ENCODE assay signal across 8 cellular contexts in the genomic region with DNA sequence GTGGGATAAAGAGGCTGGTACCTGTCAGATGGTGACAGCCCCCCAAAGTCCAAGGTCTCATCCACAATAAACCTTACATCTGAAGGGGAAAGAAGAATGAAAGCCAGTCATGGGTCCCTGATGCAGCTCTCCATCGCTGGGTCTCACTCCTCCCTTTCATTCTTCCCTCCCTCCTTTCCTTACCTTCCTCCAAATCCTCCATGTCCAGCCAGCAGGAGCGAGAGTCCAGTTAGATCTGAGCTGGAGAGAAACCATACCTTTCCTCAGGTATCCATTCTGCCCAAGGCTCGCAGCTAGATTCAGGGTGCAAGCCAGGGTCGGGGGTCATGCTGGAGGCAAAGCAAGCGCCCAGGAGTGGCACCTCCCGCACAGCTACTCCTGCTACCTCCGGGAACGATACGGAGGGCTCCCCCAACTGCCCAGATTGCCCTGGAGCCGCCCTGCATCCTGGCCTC. TPM values are rescaled to one million over a fixed set of nuclear protein-coding genes. Genes with fewer than 3 reads are reported as not detected.
DNase-seq lines count a peak whose midpoint lies in the region; ATAC-seq and TF ChIP-seq lines count a peak whose summit lies in the region.

No MANE protein-coding gene starts in this region.

- H3K27me3 ChIP-seq in heart right ventricle (no peaks in the 10 kb centered on the region), mesendoderm (ENCODE audit: insufficient read depth, low read length, poor library complexity) (no peaks in the 10 kb centered on the region), aorta (ENCODE audit: control insufficient read depth in 1 of 2, insufficient read depth in 2 of 2, low read length in 1 of 2) (no peaks in the 10 kb centered on the region)

- peak overlapping the region; percentile 4 for H3K18ac ChIP-seq in mesendoderm (ENCODE audit: low read length)

- H3K9ac ChIP-seq in mesendoderm (ENCODE audit: low read length): peak overlapping the region; percentile 95

- H3K36me3 ChIP-seq in heart right ventricle: no peaks in the 10 kb centered on the region
- H3K36me3 ChIP-seq in mesendoderm (ENCODE audit: control insufficient read depth, insufficient read depth, low read length): peaks cover 6% of the 10 kb centered on the region
- no peaks in the 10 kb centered on the region for H3K36me3 ChIP-seq in aorta (ENCODE audit: control insufficient read depth in 1 of 2, insufficient read depth in 2 of 2, low read length in 1 of 2)

- H3K4ac ChIP-seq in mesendoderm (ENCODE audit: low read depth, low read length): peak overlapping the region; percentile 45

- ATAC-seq in heart right ventricle (no peak), Right ventricle myocardium superior (ENCODE audit: poor library complexity) (no peak), aorta (ENCODE audit: low FRiP score) (no peak), HG03565 (IDR thresholded peaks at IDR 0.05; ENCODE audit: unreplicated experiment) (no peak)

- peak overlapping the region; percentile 46 to 83 (median 72) for H3K4me3 ChIP-seq in heart right ventricle
- H3K4me3 ChIP-seq in mesendoderm (ENCODE audit: low read length): peak overlapping the region; percentile 93
- peak overlapping the region; percentile 12 to 14 for H3K4me3 ChIP-seq in aorta (ENCODE audit: low read length in 2 of 2)

- H3K27me3 Mint-ChIP-seq in brain: peaks cover 3% of the 10 kb centered on the region

- 12 to 17% methylated on average over 10 of the region's 10 CpGs for WGBS in heart right ventricle, 2 donors
- WGBS in mesendoderm (ENCODE audit: extremely low coverage, insufficient coverage, low lambda C conversion rate): no CpG with 5 or more reads among the region's 10 CpGs
- 1 to 3% methylated on average over 10 of the region's 10 CpGs for WGBS in aorta, 2 donors

- DNase-seq in heart right ventricle (no peak), Right ventricle myocardium superior (no peak), mesendoderm (no peak), aorta (peak in 1 of 2 donors; percentile 73), NCI-H2029 (lab: John Stamatoyannopoulos, UW) (no peak)
- DNase-seq in stimulated activated CD4-positive, alpha-beta T cell treated with anti-CD3 and anti-CD28 coated beads, Interleukin-15, amount 100 ng/mL, for 24 hours: no peak

- H3K36me3 Mint-ChIP-seq in brain: peaks cover 5% of the 10 kb centered on the region

- H3K4me1 Mint-ChIP-seq in brain: peaks cover 73% of the 10 kb centered on the region

- H3K9me3 Mint-ChIP-seq in brain: no peaks in the 10 kb centered on the region

- H3K9me3 ChIP-seq in heart right ventricle (no peaks in the 10 kb centered on the region), aorta (ENCODE audit: control insufficient read depth, low read length) (no peaks in the 10 kb centered on the region)

- TF ChIP-seq CTCF in heart right ventricle (IDR thresholded peaks at IDR 0.05) (no peak), brain (conservative IDR thresholded peaks at IDR 0.05) (no peak)

- H3K4me3 Mint-ChIP-seq in brain: peak overlapping the region; percentile 96 to 100 (median 99)

- H4K5ac ChIP-seq in mesendoderm (ENCODE audit: low read length): no peak overlapping the region

- no peak overlapping the region for H4K8ac ChIP-seq in mesendoderm (ENCODE audit: low read depth, low read length)

- H3K23ac ChIP-seq in mesendoderm (ENCODE audit: low read length): peak overlapping the region; percentile 99

- H3K27ac ChIP-seq in heart right ventricle: peak overlapping the region in 9 of 10 donors; percentile 72 to 92 (median 85)
- H3K27ac ChIP-seq in mesendoderm (ENCODE audit: low read depth, low read length): peak overlapping the region; percentile 54
- H3K27ac ChIP-seq in aorta (ENCODE audit: low read depth in 1 of 2, low read length in 2 of 2): peak overlapping the region in 1 of 2 donors; percentile 38

- H2AK5ac ChIP-seq in mesendoderm (ENCODE audit: low read length): peak overlapping the region; percentile 92

- peaks cover 6 to 34% (median 10%) of the 10 kb centered on the region in 9 donors for H3K4me1 ChIP-seq in heart right ventricle
- H3K4me1 ChIP-seq in mesendoderm (ENCODE audit: control insufficient read depth, low read depth, low read length): peaks cover 5% of the 10 kb centered on the region
- H3K4me1 ChIP-seq in aorta (ENCODE audit: control insufficient read depth in 1 of 2, insufficient read depth in 2 of 2, low read length in 2 of 2): no peaks in the 10 kb centered on the region

- peak overlapping the region; percentile 89 to 99 (median 96) for H3K27ac Mint-ChIP-seq in brain

- H2BK15ac ChIP-seq in mesendoderm (replicated peaks; ENCODE audit: low read depth): no peak overlapping the region

- intact Hi-C loops in heart right ventricle (cut with DNase I) (loop anchor here in 5 of 10 donors (2.0 to 5.0 kb wide), 3 partner anchors 24 to 250 kb away; partner anchors contain the start of gene MYBPHL (in 1 of the 5)), Right ventricle myocardium superior (cut with DNase I) (no loop called here), aorta (cut with DNase I) (loop anchor here (2.0 to 10.0 kb wide), 2 partner anchors 62 to 116 kb away; no protein-coding TSS in a partner anchor)

- H3K4me2 ChIP-seq in mesendoderm (ENCODE audit: low read length): peak overlapping the region; percentile 56

- peak overlapping the region; percentile 91 for H2BK5ac ChIP-seq in mesendoderm (ENCODE audit: low read length)

- no peak overlapping the region for H2BK120ac ChIP-seq in mesendoderm (ENCODE audit: low read depth, low read length)

- H3K79me2 ChIP-seq in mesendoderm (ENCODE audit: control insufficient read depth, insufficient read depth, low read length): peaks cover 13% of the 10 kb centered on the region

- peak overlapping the region; percentile 98 for H3K56ac ChIP-seq in mesendoderm (ENCODE audit: low read length)

- H3K79me1 ChIP-seq in mesendoderm (ENCODE audit: low read length): peaks cover 12% of the 10 kb centered on the region

RNA-seq across cellular contexts. Expression of gene PSRC1, which starts 0.4 kb away (rescaled TPM):
- 1 to 10 TPM in 2 of 10 donors, under 1 TPM in 8; 0.34 to 2.4 (median 0.59) TPM for total RNA-seq in heart right ventricle
- polyA plus RNA-seq in heart right ventricle: 1 to 10 TPM; 2.3 to 2.9 TPM
- 0.73 TPM for total RNA-seq in Right ventricle myocardium superior
- polyA plus RNA-seq in brain (ENCODE audit: insufficient read depth, low read depth, low replicate concordance): 77.5 TPM
- polyA plus RNA-seq in mesendoderm (2013, experiment 1 of 2): 57.7 TPM
- 61.1 TPM for polyA plus RNA-seq in mesendoderm (2013, experiment 2 of 2)
- 1 to 10 TPM; 2.2 to 4.2 TPM for total RNA-seq in aorta
- 1 to 10 TPM; 1.3 to 7.8 TPM for polyA plus RNA-seq in aorta

RNA-seq across cellular contexts. Expression of gene MYBPHL, which starts 24.3 kb away (rescaled TPM):
- 1 to 10 TPM in 2 of 10 donors, under 1 TPM in 8; 0.23 to 2.7 (median 0.53) TPM for total RNA-seq in heart right ventricle
- under 1 TPM in 1 of 2 donors, not detected in 1; 0.30 TPM for polyA plus RNA-seq in heart right ventricle
- total RNA-seq in Right ventricle myocardium superior: 0.73 TPM
- 0.75 TPM for polyA plus RNA-seq in brain (ENCODE audit: insufficient read depth, low read depth, low replicate concordance)
- 0.17 TPM for polyA plus RNA-seq in mesendoderm (2013, experiment 1 of 2)
- polyA plus RNA-seq in mesendoderm (2013, experiment 2 of 2): 0.21 TPM
- not detected for total RNA-seq in aorta
- not detected for polyA plus RNA-seq in aorta

RNA-seq across cellular contexts. Expression of gene CELSR2, which starts 33.2 kb away (rescaled TPM):
- total RNA-seq in heart right ventricle (10 to 100 TPM in 1 of 10 donors, 1 to 10 TPM in 9; 4.9 to 10.6 (median 6.3) TPM), Right ventricle myocardium superior (6.3 TPM), aorta (1 to 10 TPM; 1.6 to 4.2 TPM)
- polyA plus RNA-seq in heart right ventricle (1 to 10 TPM in 1 of 2 donors, under 1 TPM in 1; 0.93 to 1.8 TPM), brain (ENCODE audit: insufficient read depth, low read depth, low replicate concordance) (109 TPM), aorta (1 to 10 TPM in 1 of 2 donors, under 1 TPM in 1; 0.38 to 2.1 TPM)
- 2.9 TPM for polyA plus RNA-seq in mesendoderm (2013, experiment 1 of 2)
- 2.9 TPM for polyA plus RNA-seq in mesendoderm (2013, experiment 2 of 2)

Comparison
In these comparisons a context has a peak if more than half of its experiments do, and no peak if none do; other contexts are left out.
1. H3K4me3 ChIP-seq: peak in every context shown above with its lines; median percentile 93 in mesendoderm; 72 in heart right ventricle; 13 in aorta.